Comparison of ENCODE assay signal across 8 cellular contexts in the genomic region with DNA sequence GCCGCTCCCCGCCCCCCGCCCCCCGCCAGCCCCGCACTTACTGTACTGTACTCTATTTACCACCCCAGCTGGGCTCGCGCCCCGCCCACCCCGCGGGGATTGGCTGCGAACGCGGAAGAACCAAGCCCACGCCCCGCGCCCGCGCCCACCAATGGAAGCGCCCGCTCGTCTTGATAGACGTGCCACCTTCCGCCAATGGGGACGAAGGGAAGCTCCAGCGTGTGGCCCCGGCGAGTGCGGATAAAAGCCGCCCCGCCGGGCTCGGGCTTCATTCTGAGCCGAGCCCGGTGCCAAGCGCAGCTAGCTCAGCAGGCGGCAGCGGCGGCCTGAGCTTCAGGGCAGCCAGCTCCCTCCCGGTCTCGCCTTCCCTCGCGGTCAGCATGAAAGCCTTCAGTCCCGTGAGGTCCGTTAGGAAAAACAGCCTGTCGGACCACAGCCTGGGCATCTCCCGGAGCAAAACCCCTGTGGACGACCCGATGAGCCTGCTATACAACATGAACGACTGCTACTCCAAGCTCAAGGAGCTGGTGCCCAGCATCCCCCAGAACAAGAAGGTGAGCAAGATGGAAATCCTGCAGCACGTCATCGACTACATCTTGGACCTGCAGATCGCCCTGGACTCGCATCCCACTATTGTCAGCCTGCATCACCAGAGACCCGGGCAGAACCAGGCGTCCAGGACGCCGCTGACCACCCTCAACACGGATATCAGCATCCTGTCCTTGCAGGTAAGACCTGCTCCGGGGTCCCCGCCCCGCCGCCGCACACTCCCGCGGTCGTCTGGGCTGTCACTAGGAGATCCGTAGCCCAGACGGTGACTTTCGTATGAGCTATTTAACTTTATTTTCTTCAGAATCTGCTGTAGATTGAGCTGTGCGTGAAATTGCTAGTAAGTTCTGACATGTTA. TPM values are rescaled to one million over a fixed set of nuclear protein-coding genes. Genes with fewer than 3 reads are reported as not detected.
DNase-seq lines count a peak whose midpoint lies in the region; ATAC-seq and TF ChIP-seq lines count a peak whose summit lies in the region.

A gene with protein sequence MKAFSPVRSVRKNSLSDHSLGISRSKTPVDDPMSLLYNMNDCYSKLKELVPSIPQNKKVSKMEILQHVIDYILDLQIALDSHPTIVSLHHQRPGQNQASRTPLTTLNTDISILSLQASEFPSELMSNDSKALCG (plus strand): TSS at position 271 of the 907 bp plus-strand sequence. CDS start 110 bp downstream, at position 381.

- H3K4me3 ChIP-seq in WERI-Rb-1 (ENCODE audit: low read depth, low read length): peak within 1 kb of the TSS; percentile 81
- H3K4me3 ChIP-seq in breast epithelium: peak within 1 kb of the TSS; percentile 85 to 87 (median 85)
- peak within 1 kb of the TSS; percentile 90 for H3K4me3 ChIP-seq in iPS-18c (ENCODE audit: insufficient read depth, low read depth, low read length)
- peak within 1 kb of the TSS; percentile 92 to 95 (median 95) for H3K4me3 ChIP-seq in skeletal muscle tissue (ENCODE audit: low read length in 3 of 3)

- no peaks in the 10 kb centered on the region for H3K9me3 ChIP-seq in WERI-Rb-1 (ENCODE audit: severe bottlenecking)
- no peaks in the 10 kb centered on the region for H3K9me3 ChIP-seq in breast epithelium
- H3K9me3 ChIP-seq in iPS-18c (ENCODE audit: control insufficient read depth, insufficient read depth, low read length): no peaks in the 10 kb centered on the region
- H3K9me3 ChIP-seq in skeletal muscle tissue (ENCODE audit: control insufficient read depth in 3 of 3, low read length in 3 of 3): no peaks in the 10 kb centered on the region

- DNase-seq in AG08395 (ENCODE audit: low spot score): peak; percentile 99
- DNase-seq in NCI-H2227 treated with DMSO at 0.1 percent for 48 hours (lab: John Stamatoyannopoulos, UW): peak; percentile 98
- DNase-seq in WERI-Rb-1: peak; percentile 100
- peak; percentile 97 to 99 for DNase-seq in breast epithelium (ENCODE audit: low spot score in 2 of 2)

- ATAC-seq in GM18909 (IDR thresholded peaks at IDR 0.05; ENCODE audit: poor library complexity, unreplicated experiment) (peak; percentile 78), HG03159 (IDR thresholded peaks at IDR 0.05; ENCODE audit: unreplicated experiment) (peak; percentile 70)

- H3K27ac ChIP-seq in WERI-Rb-1 (peak within 1 kb of the TSS; percentile 100), breast epithelium (peak within 1 kb of the TSS; percentile 86 to 89), skeletal muscle tissue (ENCODE audit: low read depth, low read length) (peak within 1 kb of the TSS; percentile 96)

- H3K27me3 ChIP-seq in WERI-Rb-1 (ENCODE audit: insufficient read depth, low read depth, severe bottlenecking) (no peaks in the 10 kb centered on the region), breast epithelium (no peaks in the 10 kb centered on the region), skeletal muscle tissue (ENCODE audit: control insufficient read depth in 3 of 3, insufficient read depth in 3 of 3, low read length in 3 of 3) (no peaks in the 10 kb centered on the region)

- H3K4me1 ChIP-seq in breast epithelium: peaks cover 0 to 17% of the 10 kb centered on the region in 2 donors
- H3K4me1 ChIP-seq in skeletal muscle tissue (ENCODE audit: control insufficient read depth in 3 of 3, insufficient read depth in 3 of 3, low read length in 3 of 3): peaks cover 29 to 48% (median 46%) of the 10 kb centered on the region in 3 donors

- TF ChIP-seq POLR2A in breast epithelium (IDR thresholded peaks at IDR 0.05): peak; percentile 99

- H3K36me3 ChIP-seq in WERI-Rb-1 (peaks cover 11% of the 10 kb centered on the region), breast epithelium (no peaks in the 10 kb centered on the region), skeletal muscle tissue (ENCODE audit: control insufficient read depth in 3 of 3, insufficient read depth in 3 of 3, low read length in 3 of 3) (peaks cover 0 to 2% (median 0%) of the 10 kb centered on the region in 3 donors)

- 0 out of 2 replicates have a peak, but pooled peaks have one; percentile 9 for TF ChIP-seq CTCF in WERI-Rb-1 (IDR thresholded peaks at IDR 0.05; ENCODE audit: low read depth, low read length)
- TF ChIP-seq CTCF in breast epithelium (IDR thresholded peaks at IDR 0.05): peak in 1 of 3 donors; percentile 24

- intact Hi-C loops in breast epithelium (cut with DNase I; ENCODE audit: low total_unique reads): no loop called here

- peak within 1 kb of the TSS; percentile 76 to 92 (median 82) for H3K9ac ChIP-seq in skeletal muscle tissue (ENCODE audit: low read depth in 1 of 3, low read length in 3 of 3)

RNA-seq across cellular contexts. Expression of the gene that starts here (rescaled TPM):
- total RNA-seq in breast epithelium (100 to 1,000 TPM; 240 to 305 (median 260) TPM), skeletal muscle tissue (35.0 TPM)

Comparison
In these comparisons a context has a peak if more than half of its experiments do, and no peak if none do; other contexts are left out.
1. Peak in every context shown above with its lines: DNase-seq, ATAC-seq, H3K4me3 ChIP-seq and H3K27ac ChIP-seq.